ENCODE assay signal across 17 cellular contexts in the genomic region with DNA sequence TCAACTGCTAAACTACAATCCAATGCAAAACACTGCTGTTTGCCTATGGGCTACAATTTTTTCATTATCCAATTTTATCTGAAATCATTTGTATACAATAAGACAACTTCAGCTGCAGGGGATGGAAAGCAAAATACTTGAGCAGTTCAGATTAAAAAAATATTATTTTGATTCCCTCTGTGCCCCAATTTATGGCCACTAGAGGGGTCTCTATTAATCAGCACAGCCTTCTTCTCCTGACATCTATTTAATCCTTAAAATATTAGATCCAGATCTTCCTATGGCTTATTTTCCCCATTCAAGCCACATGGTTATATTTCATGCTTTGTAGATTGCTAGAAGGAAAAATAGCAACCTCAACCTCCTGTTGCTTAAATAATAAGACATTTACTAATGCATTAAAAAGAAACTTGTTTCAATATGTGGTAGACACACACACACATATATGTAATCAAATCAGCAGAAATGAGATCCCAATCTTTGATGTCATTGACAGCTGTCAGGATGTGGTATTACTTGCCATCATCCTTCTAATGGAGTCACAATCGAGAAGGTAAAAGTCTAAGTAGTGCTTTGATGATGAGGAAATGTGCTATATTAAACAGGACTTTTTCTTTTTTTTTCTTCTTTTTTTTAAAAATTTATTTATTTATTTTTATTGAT.
"Had no signal": no experiment of that assay in that cellular context is flagged by ENCODE, and none has a peak within 500 bp of the region (broad histone marks: within the 10 kb centered on the region; RNA-seq: fewer than 3 reads in every experiment).

No MANE protein-coding gene starts in this region.

- H3K9me3 Mint-ChIP-seq: activated CD4-positive, alpha-beta T cell treated with anti-CD3 and anti-CD28 coated beads, Interleukin-2, amount 10 ng/mL, durations not matched to agents 24 days and 14 days; activated CD8-positive, alpha-beta T cell treated with anti-CD3 and anti-CD28 coated beads for 36 hours; activated naive CD4-positive, alpha-beta T cell treated with anti-CD3 and anti-CD28 coated beads for 36 hours; activated T-cell treated with anti-CD3 and anti-CD28 coated beads, Interleukin-2, amount 50 U/mL, for 24 hours; activated T-helper 2 cell treated with anti-CD3 and anti-CD28 coated beads, Interferon-gamma antibody, Interleukin-2, Interleukin-4, amounts not matched to agents 10 μg/mL and 5 μg/mL and 100 μg/mL, durations not matched to agents 14 hours and 24 hours and 36 hours; brain; memory B cell; naive thymus-derived CD8-positive, alpha-beta T cell; stimulated activated memory B cell treated with anti-CD40 and anti-IgM and Interleukin-4, amounts not matched to agents 10 μg/mL and 1 μg/mL and 100 μg/mL, for 72 hours had no signal

- H3K4me3 Mint-ChIP-seq: activated CD4-positive, alpha-beta T cell treated with anti-CD3 and anti-CD28 coated beads, Interleukin-2, amount 10 ng/mL, durations not matched to agents 24 days and 14 days; activated CD8-positive, alpha-beta T cell treated with anti-CD3 and anti-CD28 coated beads for 36 hours; activated naive CD4-positive, alpha-beta T cell treated with anti-CD3 and anti-CD28 coated beads for 36 hours; activated T-cell treated with anti-CD3 and anti-CD28 coated beads, Interleukin-2, amount 50 U/mL, for 24 hours; brain; memory B cell; naive thymus-derived CD8-positive, alpha-beta T cell; stimulated activated memory B cell treated with anti-CD40 and anti-IgM and Interleukin-4, amounts not matched to agents 10 μg/mL and 1 μg/mL and 100 μg/mL, for 72 hours had no signal

- H3K9me3 ChIP-seq: colonic mucosa, spleen, thoracic aorta, upper lobe of right lung had no signal

- H3K4me1 Mint-ChIP-seq: activated CD4-positive, alpha-beta T cell treated with anti-CD3 and anti-CD28 coated beads, Interleukin-2, amount 10 ng/mL, durations not matched to agents 24 days and 14 days; memory B cell; naive thymus-derived CD8-positive, alpha-beta T cell; stimulated activated memory B cell treated with anti-CD40 and anti-IgM and Interleukin-4, amounts not matched to agents 10 μg/mL and 1 μg/mL and 100 μg/mL, for 72 hours had no signal

- H3K36me3 ChIP-seq: colonic mucosa, spleen, thoracic aorta, upper lobe of right lung had no signal

- H3K36me3 Mint-ChIP-seq: brain; memory B cell; naive thymus-derived CD8-positive, alpha-beta T cell; stimulated activated memory B cell treated with anti-CD40 and anti-IgM and Interleukin-4, amounts not matched to agents 10 μg/mL and 1 μg/mL and 100 μg/mL, for 72 hours had no signal

- H3K27ac ChIP-seq: colonic mucosa, spleen, thoracic aorta, upper lobe of right lung had no signal

- H3K27ac Mint-ChIP-seq: activated CD4-positive, alpha-beta T cell treated with anti-CD3 and anti-CD28 coated beads, Interleukin-2, amount 10 ng/mL, durations not matched to agents 24 days and 14 days; activated CD8-positive, alpha-beta T cell treated with anti-CD3 and anti-CD28 coated beads for 36 hours; activated naive CD4-positive, alpha-beta T cell treated with anti-CD3 and anti-CD28 coated beads for 36 hours; activated T-cell treated with anti-CD3 and anti-CD28 coated beads, Interleukin-2, amount 50 U/mL, for 24 hours; activated T-helper 2 cell treated with anti-CD3 and anti-CD28 coated beads, Interferon-gamma antibody, Interleukin-2, Interleukin-4, amounts not matched to agents 10 μg/mL and 5 μg/mL and 100 μg/mL, durations not matched to agents 14 hours and 24 hours and 36 hours; brain; memory B cell; naive thymus-derived CD8-positive, alpha-beta T cell; stimulated activated memory B cell treated with anti-CD40 and anti-IgM and Interleukin-4, amounts not matched to agents 10 μg/mL and 1 μg/mL and 100 μg/mL, for 72 hours had no signal

- H3K27me3 Mint-ChIP-seq: activated CD4-positive, alpha-beta T cell treated with anti-CD3 and anti-CD28 coated beads, Interleukin-2, amount 10 ng/mL, durations not matched to agents 24 days and 14 days; memory B cell; stimulated activated memory B cell treated with anti-CD40 and anti-IgM and Interleukin-4, amounts not matched to agents 10 μg/mL and 1 μg/mL and 100 μg/mL, for 72 hours had no signal

- H3K4me1 ChIP-seq: spleen, upper lobe of right lung had no signal

- H3K4me3 ChIP-seq: colonic mucosa, spleen, thoracic aorta, upper lobe of right lung had no signal

- H3K27me3 ChIP-seq: colonic mucosa, upper lobe of right lung had no signal

- DNase-seq: activated CD4-positive, alpha-beta T cell treated with anti-CD3 and anti-CD28 coated beads, Interleukin-2, amount 10 ng/mL, durations not matched to agents 24 days and 14 days; activated CD8-positive, alpha-beta T cell treated with anti-CD3 and anti-CD28 coated beads for 36 hours; activated naive CD4-positive, alpha-beta T cell treated with anti-CD3 and anti-CD28 coated beads for 36 hours; activated T-cell treated with anti-CD3 and anti-CD28 coated beads, Interleukin-2, amount 50 U/mL, for 24 hours; anterior cingulate cortex; central memory CD4-positive, alpha-beta T cell; colonic mucosa; naive thymus-derived CD8-positive, alpha-beta T cell; nucleus accumbens; spleen; stimulated activated CD4-positive, alpha-beta T cell treated with anti-CD3 and anti-CD28 coated beads, Interleukin-4, amount 100 ng/mL, for 4 hours; upper lobe of right lung had no signal
